ENCODE assay signal across 9 cellular contexts in the genomic region with DNA sequence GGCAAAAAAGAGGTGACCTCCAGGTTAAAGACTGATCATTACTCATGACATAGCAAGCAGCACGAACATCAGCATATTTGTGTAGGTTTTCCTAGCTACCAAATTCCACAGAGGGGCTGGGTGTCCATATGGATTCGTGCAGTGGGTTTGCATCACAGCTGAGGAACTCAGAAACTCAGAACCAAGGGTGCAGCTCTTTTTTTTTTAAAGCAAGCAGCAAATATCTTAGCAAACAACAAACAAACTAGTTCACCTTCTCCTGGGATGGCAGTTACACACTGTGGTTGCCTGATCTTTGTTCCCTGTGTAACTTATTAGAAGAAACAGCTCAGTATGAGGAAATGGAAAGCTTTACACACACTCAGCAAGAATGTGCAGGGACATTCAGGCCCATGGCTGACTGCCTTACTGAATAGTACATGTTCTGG. TPM values are rescaled to one million over a fixed set of nuclear protein-coding genes. Genes with fewer than 3 reads are reported as not detected.
DNase-seq lines count a peak whose midpoint lies in the region; ATAC-seq, FAIRE-seq and TF ChIP-seq lines count a peak whose summit lies in the region.
"Had no signal": no experiment of that assay in that cellular context is flagged by ENCODE, and none has a peak within 500 bp of the region (broad histone marks: within the 10 kb centered on the region; RNA-seq: fewer than 3 reads in every experiment).

No MANE protein-coding gene starts in this region.

- POLR2A ChIA-PET in Caco-2 (lab: Charles Lee): interaction anchor here (0.6 to 1.1 kb wide), 4 partner anchors 17 to 79 kb away, joined by 3 to 7 read pairs (median 4); partner anchors contain the start of gene RBM26

- H3K4me3 ChIP-seq in Caco-2 (ENCODE audit: low read depth, low read length) (no peak overlapping the region), bronchial epithelial cell (ENCODE audit: low read depth, low read length) (peak overlapping the region; percentile 1), mucosa of descending colon (no peak overlapping the region)

- peaks cover 15% of the 10 kb centered on the region for H3K36me3 Mint-ChIP-seq in Caco-2 (ENCODE audit: insufficient read depth, unreplicated experiment)

- no peaks in the 10 kb centered on the region for H3K27me3 Mint-ChIP-seq in Caco-2 (ENCODE audit: insufficient read depth, unreplicated experiment)

- H3K4me3 Mint-ChIP-seq in Caco-2 (ENCODE audit: unreplicated experiment): peak overlapping the region; percentile 52

- peak; percentile 78 to 82 for DNase-seq in Caco-2
- peak; percentile 73 for DNase-seq in LHCN-M2 (ENCODE audit: low read depth)
- DNase-seq in bronchial epithelial cell (ENCODE audit: low read depth): peak; percentile 96
- DNase-seq in mucosa of descending colon: peak in 2 of 3 donors; percentile 30 to 67
- DNase-seq in NOMO-1 (lab: John Stamatoyannopoulos, UW; ENCODE audit: unreplicated experiment in 2 of 2): no peak
- no peak for DNase-seq in SK-N-DZ (ENCODE audit: low spot score)

- intact Hi-C loops in Caco-2 (cut with micrococcal nuclease; ENCODE audit: unreplicated experiment) (loop anchor here (1.0 to 2.0 kb wide), 3 partner anchors 21 to 79 kb away; partner anchors contain the start of gene RBM26), mucosa of descending colon (cut with DNase I, micrococcal nuclease) (no loop called here)

- H3K36me3 ChIP-seq in Caco-2 (ENCODE audit: control insufficient read depth, insufficient read depth, low read length) (no peaks in the 10 kb centered on the region), bronchial epithelial cell (ENCODE audit: control insufficient read depth, insufficient read depth, low read length) (no peaks in the 10 kb centered on the region), mucosa of descending colon (ENCODE audit: low read depth) (no peaks in the 10 kb centered on the region)

- TF ChIP-seq CTCF in Caco-2 (IDR thresholded peaks at IDR 0.05; ENCODE audit: insufficient read depth in 1 of 2, low read depth in 1 of 2, low read length in 1 of 2, severe bottlenecking in 1 of 2, unreplicated experiment in 1 of 2): no peak
- TF ChIP-seq CTCF in bronchial epithelial cell (IDR thresholded peaks at IDR 0.05; ENCODE audit: insufficient read depth, low read length, severe bottlenecking): no peak
- no peak for TF ChIP-seq CTCF in mucosa of descending colon (IDR thresholded peaks at IDR 0.05)

- H3K9me3 ChIP-seq in Caco-2 (no peaks in the 10 kb centered on the region), mucosa of descending colon (no peaks in the 10 kb centered on the region)

- H3K27ac Mint-ChIP-seq in Caco-2 (ENCODE audit: unreplicated experiment): peak overlapping the region; percentile 76

- CTCF ChIA-PET in Caco-2 (lab: Charles Lee): interaction anchor here (1.4 to 1.5 kb wide), 2 partner anchors 56 to 61 kb away, joined by 3 to 12 read pairs; no protein-coding TSS in a partner anchor

- no peaks in the 10 kb centered on the region for H3K9me3 Mint-ChIP-seq in Caco-2 (ENCODE audit: unreplicated experiment)

- H3K4me1 ChIP-seq in Caco-2: peaks cover 38% of the 10 kb centered on the region
- H3K4me1 ChIP-seq in mucosa of descending colon (ENCODE audit: low read depth): peaks cover 42% of the 10 kb centered on the region

- H3K27me3 ChIP-seq in Caco-2 (replicated peaks; ENCODE audit: control insufficient read depth, insufficient read depth, low read length) (no peaks in the 10 kb centered on the region), bronchial epithelial cell (ENCODE audit: control insufficient read depth, insufficient read depth, low read length) (no peaks in the 10 kb centered on the region)

- peaks cover 17% of the 10 kb centered on the region for H3K4me1 Mint-ChIP-seq in Caco-2 (ENCODE audit: low read depth, unreplicated experiment)

- BruUV-seq in Caco-2 (replicated peaks; lab: Mats Ljungman, UMichigan): no TSS peak

- ATAC-seq in mucosa of descending colon: peak; percentile 70
- ATAC-seq in GM21360 (IDR thresholded peaks at IDR 0.05; ENCODE audit: unreplicated experiment): no peak
- ATAC-seq in GM21786 (IDR thresholded peaks at IDR 0.05; ENCODE audit: unreplicated experiment): no peak

- peak; percentile 81 for FAIRE-seq in bronchial epithelial cell (lab: Jason Lieb, UNC)
- FAIRE-seq: GM18507 had no signal

RNA-seq across cellular contexts. Expression of gene NDFIP2, which starts 4.1 kb away (rescaled TPM):
- 53.3 and 61.2 TPM in 2 replicates for total RNA-seq in Caco-2 (2022)
- 39.7 and 44.1 TPM in 2 replicates for total RNA-seq in LHCN-M2 (2014; rRNA removed)
- 29.1 TPM for polyA plus RNA-seq in LHCN-M2 (2012)
- 61.7 and 80.0 TPM in 2 replicates for total RNA-seq in bronchial epithelial cell
- 100 to 1,000 TPM in 2 of 3 donors, 10 to 100 TPM in 1; 64.9 to 141 (median 136) TPM for total RNA-seq in mucosa of descending colon
- 30.7 and 32.2 TPM in 2 replicates for polyA plus RNA-seq in SK-N-DZ (2014; cell fraction: cytosol; rRNA removed)
- polyA plus RNA-seq in SK-N-DZ (2014; cell fraction: nucleus; rRNA removed): 18.0 and 19.8 TPM in 2 replicates

Comparison
In these comparisons a context has a peak if more than half of its experiments do, and no peak if none do; other contexts are left out.
1. DNase-seq: peak in Caco-2 (2 of 2), LHCN-M2 (single experiment), bronchial epithelial cell (single experiment) and mucosa of descending colon (2 of 3); none in NOMO-1 (0 of 2) and SK-N-DZ (single experiment).